Comparison of ENCODE assay signal across 26 cellular contexts in genomic region chr22:31715157-31715778, GRCh38.
"Had no signal": no experiment of that assay in that cellular context is flagged by ENCODE, and none has a peak within 500 bp of the region (broad histone marks: within the 10 kb centered on the region; RNA-seq: fewer than 3 reads in every experiment).

No MANE protein-coding gene starts in this region.

- H3K27ac Mint-ChIP-seq: activated naive CD4-positive, alpha-beta T cell treated with anti-CD3 and anti-CD28 coated beads, Interleukin-2, amount 50 U/mL, for 24 hours; dendritic cell treated with granulocyte-macrophage colony-stimulating factor and Interleukin-4, amounts not matched to agents 40 ng/mL and 50 ng/mL, for 4 days; stimulated activated memory B cell treated with anti-CD40 and anti-IgM and Interleukin-4, amounts not matched to agents 10 μg/mL and 1 μg/mL and 100 μg/mL, for 72 hours had no signal

- H3K27ac ChIP-seq: body of pancreas, esophagus squamous epithelium, parathyroid adenoma, right lobe of liver, skin epidermis, stomach, suprapubic skin, tibial nerve, WERI-Rb-1 had no signal

- H3K79me2 ChIP-seq: parathyroid adenoma had no signal

- DNase-seq: activated CD4-positive, alpha-beta T cell treated with anti-CD3 and anti-CD28 coated beads, Interleukin-2, amount 50 U/mL, for 1 hour; activated CD4-positive, CD25-positive, alpha-beta regulatory T cell treated with anti-CD3 and anti-CD28 coated beads, Interleukin-2, amount 50 U/mL, for 72 hours; activated effector memory CD4-positive, alpha-beta T cell treated with Interleukin-2 at 50 U/mL for 16 hours; activated T-cell treated with anti-CD3 and anti-CD28 coated beads, Interleukin-2, amount 50 U/mL, for 1 hour; body of pancreas; caudate nucleus; effector memory CD4-positive, alpha-beta T cell; esophagus squamous epithelium; heart right ventricle; left colon; mesenchymal stem cell; mucosa of descending colon; nephron progenitor cell; nucleus accumbens; right lobe of liver; stimulated activated CD4-positive, alpha-beta T cell treated with anti-CD3 and anti-CD28 coated beads, Interleukin-2, amount 100 ng/mL, for 24 hours; stomach; T-helper 1 cell; WERI-Rb-1 had no signal

- H3K9ac ChIP-seq: parathyroid adenoma had no signal

- H3K4me1 ChIP-seq: body of pancreas, parathyroid adenoma, right lobe of liver, suprapubic skin, tibial nerve had no signal

- H3K4me3 Mint-ChIP-seq: activated naive CD4-positive, alpha-beta T cell treated with anti-CD3 and anti-CD28 coated beads, Interleukin-2, amount 50 U/mL, for 24 hours; dendritic cell treated with granulocyte-macrophage colony-stimulating factor and Interleukin-4, amounts not matched to agents 40 ng/mL and 50 ng/mL, for 4 days; nephron progenitor cell; stimulated activated memory B cell treated with anti-CD40 and anti-IgM and Interleukin-4, amounts not matched to agents 10 μg/mL and 1 μg/mL and 100 μg/mL, for 72 hours had no signal

- H3K4me3 ChIP-seq: body of pancreas, esophagus squamous epithelium, heart right ventricle, mucosa of descending colon, right lobe of liver, skin epidermis, stomach, suprapubic skin, tibial nerve had no signal

- H3K4me1 Mint-ChIP-seq: nephron progenitor cell; stimulated activated memory B cell treated with anti-CD40 and anti-IgM and Interleukin-4, amounts not matched to agents 10 μg/mL and 1 μg/mL and 100 μg/mL, for 72 hours had no signal

- H3K9me3 Mint-ChIP-seq: activated naive CD4-positive, alpha-beta T cell treated with anti-CD3 and anti-CD28 coated beads, Interleukin-2, amount 50 U/mL, for 24 hours; dendritic cell treated with granulocyte-macrophage colony-stimulating factor and Interleukin-4, amounts not matched to agents 40 ng/mL and 50 ng/mL, for 4 days; nephron progenitor cell; stimulated activated memory B cell treated with anti-CD40 and anti-IgM and Interleukin-4, amounts not matched to agents 10 μg/mL and 1 μg/mL and 100 μg/mL, for 72 hours had no signal

- H3K27me3 Mint-ChIP-seq: activated naive CD4-positive, alpha-beta T cell treated with anti-CD3 and anti-CD28 coated beads, Interleukin-2, amount 50 U/mL, for 24 hours; dendritic cell treated with granulocyte-macrophage colony-stimulating factor and Interleukin-4, amounts not matched to agents 40 ng/mL and 50 ng/mL, for 4 days; stimulated activated memory B cell treated with anti-CD40 and anti-IgM and Interleukin-4, amounts not matched to agents 10 μg/mL and 1 μg/mL and 100 μg/mL, for 72 hours had no signal

- ATAC-seq: body of pancreas; left colon; mucosa of descending colon; right lobe of liver; stimulated activated memory B cell treated with anti-CD40 and anti-IgM and Interleukin-4, amounts not matched to agents 10 μg/mL and 1 μg/mL and 100 μg/mL, for 72 hours had no signal

- H3K27me3 ChIP-seq: body of pancreas, esophagus squamous epithelium, heart right ventricle, right lobe of liver, stomach, suprapubic skin, tibial nerve had no signal

- H3K9me3 ChIP-seq: body of pancreas, esophagus squamous epithelium, heart right ventricle, mucosa of descending colon, right lobe of liver, stomach, suprapubic skin, tibial nerve had no signal

- H2AFZ ChIP-seq: parathyroid adenoma had no signal
